1 cellular context compared by ENCODE assay signal in genomic region chr4:2060578-2061207, GRCh38.
TF ChIP-seq lines count a peak whose summit lies in the region.

No MANE protein-coding gene starts in this region.

TF ChIP-seq in SK-N-SH, 30 proteins besides CTCF, POLR2A, EP300 and RAD21 (continued from another document):
- TF ChIP-seq IRF3 (IDR thresholded peaks at IDR 0.05; ENCODE audit: low read depth, low read length) = no peak
- TF ChIP-seq MXI1 (IDR thresholded peaks at IDR 0.05; ENCODE audit: low read depth, low read length) = no peak
- TF ChIP-seq SMC3 (IDR thresholded peaks at IDR 0.05; ENCODE audit: low read depth, low read length) = no peak
- TF ChIP-seq, protein P1, sequence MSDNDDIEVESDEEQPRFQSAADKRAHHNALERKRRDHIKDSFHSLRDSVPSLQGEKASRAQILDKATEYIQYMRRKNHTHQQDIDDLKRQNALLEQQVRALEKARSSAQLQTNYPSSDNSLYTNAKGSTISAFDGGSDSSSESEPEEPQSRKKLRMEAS (IDR thresholded peaks at IDR 0.05; ENCODE audit: low read depth) = no peak
- TF ChIP-seq POLR2AphosphoS5 (IDR thresholded peaks at IDR 0.05; ENCODE audit: low read depth, low read length) = no peak
- no peak for TF ChIP-seq YY1 (IDR thresholded peaks at IDR 0.05; ENCODE audit: low read depth)
- TF ChIP-seq FOXJ3 (CRISPR knock-in tag; IDR thresholded peaks at IDR 0.05) = no peak
